28 cellular contexts compared by ENCODE assay signal in the genomic region with DNA sequence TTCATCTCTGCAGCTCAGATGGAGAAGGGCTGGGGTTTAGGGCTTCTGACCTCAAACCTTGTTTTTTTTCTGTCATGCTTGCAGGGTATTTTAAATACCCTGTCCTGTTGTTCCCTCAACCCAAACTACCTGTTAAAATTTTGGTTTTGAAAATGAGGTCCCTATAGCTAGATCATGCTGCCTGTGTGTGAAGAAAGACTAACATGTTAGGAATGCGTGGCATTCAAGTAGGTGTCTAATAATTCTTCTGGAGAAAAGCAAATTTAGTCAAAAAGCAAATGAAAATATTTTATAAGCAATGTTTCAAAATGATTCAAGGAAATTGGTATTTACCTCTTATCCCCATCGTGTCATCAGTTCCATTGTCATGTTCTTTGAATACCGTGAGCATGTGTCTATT.
DNase-seq lines count a peak whose midpoint lies in the region; ATAC-seq and TF ChIP-seq lines count a peak whose summit lies in the region.
"Had no signal": no experiment of that assay in that cellular context is flagged by ENCODE, and none has a peak within 500 bp of the region (broad histone marks: within the 10 kb centered on the region; RNA-seq: fewer than 3 reads in every experiment).

No MANE protein-coding gene starts in this region.

- H3K9me3 ChIP-seq in osteoblast (ENCODE audit: low read depth, low read length): no peaks in the 10 kb centered on the region
- H3K9me3 ChIP-seq in CD4-positive, alpha-beta T cell (ENCODE audit: control insufficient read depth, low read length): no peaks in the 10 kb centered on the region
- H3K9me3 ChIP-seq: breast epithelium, heart left ventricle, lower lobe of right lung, ovary had no signal

- DNase-seq in AG20443 (ENCODE audit: low spot score): peak; percentile 29
- peak; percentile 15 for DNase-seq in HS-27A (ENCODE audit: low read depth)
- DNase-seq in astrocyte of the hippocampus (ENCODE audit: low read depth, low spot score): peak; percentile 30
- DNase-seq in osteoblast (ENCODE audit: insufficient read length, low spot score, missing footprints): peak; percentile 72
- no peak for DNase-seq in NOMO-1 (lab: John Stamatoyannopoulos, UW; ENCODE audit: unreplicated experiment in 2 of 2)
- no peak for DNase-seq in CD4-positive, alpha-beta T cell
- DNase-seq: activated CD4-positive, alpha-beta memory T cell treated with anti-CD3 and anti-CD28 coated beads for 36 hours; activated CD8-positive, alpha-beta memory T cell treated with anti-CD3 and anti-CD28 coated beads, Interleukin-2, amount 50 U/mL, for 4 hours; activated naive CD4-positive, alpha-beta T cell treated with anti-CD3 and anti-CD28 coated beads, Interleukin-2, amount 50 U/mL, for 16 hours; amniotic stem cell; CD4-positive, CD25-positive, alpha-beta regulatory T cell; effector memory CD8-positive, alpha-beta T cell; erythroblast; HCEC 1CT; heart left ventricle; lower lobe of right lung; NCI-H1436; NCI-H446 treated with DMSO at 0.1 percent for 48 hours; nephron progenitor cell; ovary; PC-9; SHP77; stimulated activated CD4-positive, alpha-beta T cell treated with anti-CD3 and anti-CD28 coated beads, Interleukin-2, amount 100 ng/mL, for 48 hours; T-cell had no signal

- H3K4me3 ChIP-seq in osteoblast (ENCODE audit: insufficient read depth, low read length): no peak overlapping the region
- H3K4me3 ChIP-seq: breast epithelium, coronary artery, heart left ventricle, lower lobe of right lung, ovary, PC-9 had no signal

- H3K4me1 ChIP-seq in osteoblast (ENCODE audit: insufficient read depth, low read length): peaks cover 7% of the 10 kb centered on the region
- H3K4me1 ChIP-seq: breast epithelium, lower lobe of right lung had no signal

- H3K4me2 ChIP-seq in osteoblast (ENCODE audit: insufficient read depth, low read length): no peak overlapping the region
- H3K4me2 ChIP-seq: KMS-11, PC-9 had no signal

- H3K27me3 ChIP-seq in osteoblast (ENCODE audit: insufficient read depth, low read length): no peaks in the 10 kb centered on the region
- no peaks in the 10 kb centered on the region for H3K27me3 ChIP-seq in CD4-positive, alpha-beta T cell (ENCODE audit: control insufficient read depth, insufficient read depth, low read length)
- H3K27me3 ChIP-seq: breast epithelium, heart left ventricle, ovary had no signal

- peaks cover 4% of the 10 kb centered on the region for H3K36me3 Mint-ChIP-seq in CD4-positive, alpha-beta T cell (ENCODE audit: low read depth)
- H3K36me3 Mint-ChIP-seq: activated CD4-positive, alpha-beta memory T cell treated with anti-CD3 and anti-CD28 coated beads for 36 hours had no signal

- H3K36me3 ChIP-seq in osteoblast (ENCODE audit: insufficient read depth, low read length): no peaks in the 10 kb centered on the region
- H3K36me3 ChIP-seq: breast epithelium, heart left ventricle, lower lobe of right lung, ovary had no signal

- intact Hi-C loops in CD4-positive, alpha-beta T cell (cut with DNase I, micrococcal nuclease): no loop called here

- peaks cover 8% of the 10 kb centered on the region for H3K79me2 ChIP-seq in osteoblast (ENCODE audit: insufficient read depth, low read length)

- H3K4me1 Mint-ChIP-seq in CD4-positive, alpha-beta T cell (ENCODE audit: low read depth): peaks cover 5% of the 10 kb centered on the region
- H3K4me1 Mint-ChIP-seq: nephron progenitor cell had no signal

- no peaks in the 10 kb centered on the region for H3K27me3 Mint-ChIP-seq in CD4-positive, alpha-beta T cell
- H3K27me3 Mint-ChIP-seq: activated CD4-positive, alpha-beta memory T cell treated with anti-CD3 and anti-CD28 coated beads for 36 hours; CD4-positive, CD25-positive, alpha-beta regulatory T cell; effector memory CD8-positive, alpha-beta T cell; T-cell had no signal

- no peaks in the 10 kb centered on the region for H3K9me3 Mint-ChIP-seq in CD4-positive, alpha-beta T cell
- H3K9me3 Mint-ChIP-seq: activated CD4-positive, alpha-beta memory T cell treated with anti-CD3 and anti-CD28 coated beads for 36 hours; CD4-positive, CD25-positive, alpha-beta regulatory T cell; effector memory CD8-positive, alpha-beta T cell; nephron progenitor cell; T-cell had no signal

- POLR2A ChIA-PET in CD4-positive, alpha-beta T cell (lab: Charles Lee): no interaction called here

- no peak overlapping the region for H3K4me3 Mint-ChIP-seq in CD4-positive, alpha-beta T cell
- H3K4me3 Mint-ChIP-seq: activated CD4-positive, alpha-beta memory T cell treated with anti-CD3 and anti-CD28 coated beads for 36 hours; CD4-positive, CD25-positive, alpha-beta regulatory T cell; effector memory CD8-positive, alpha-beta T cell; nephron progenitor cell; T-cell had no signal

- TF ChIP-seq CTCF in osteoblast (IDR thresholded peaks at IDR 0.05; ENCODE audit: extremely low read depth, low read depth, low read length): no peak
- no peak for TF ChIP-seq CTCF in CD4-positive, alpha-beta T cell (IDR thresholded peaks at IDR 0.05)

- no peak for ATAC-seq in CD4-positive, alpha-beta T cell (ENCODE audit: poor library complexity)
- ATAC-seq in GM21786 (IDR thresholded peaks at IDR 0.05; ENCODE audit: unreplicated experiment): no peak
- ATAC-seq: effector memory CD8-positive, alpha-beta T cell; heart left ventricle; lower lobe of right lung; T-cell had no signal

- CTCF ChIA-PET in CD4-positive, alpha-beta T cell (lab: Charles Lee): no interaction called here

- H4K20me1 ChIP-seq in osteoblast (ENCODE audit: insufficient read depth, low read length): peaks cover 7% of the 10 kb centered on the region

- no peak overlapping the region for H3K27ac ChIP-seq in osteoblast (ENCODE audit: low read depth, low read length)
- no peak overlapping the region for H3K27ac ChIP-seq in CD4-positive, alpha-beta T cell (ENCODE audit: low read depth, low read length)
- H3K27ac ChIP-seq: breast epithelium, coronary artery, heart left ventricle, KMS-11, lower lobe of right lung, ovary, PC-9 had no signal

- no peak overlapping the region for H3K27ac Mint-ChIP-seq in CD4-positive, alpha-beta T cell
- H3K27ac Mint-ChIP-seq: activated CD4-positive, alpha-beta memory T cell treated with anti-CD3 and anti-CD28 coated beads for 36 hours; CD4-positive, CD25-positive, alpha-beta regulatory T cell; effector memory CD8-positive, alpha-beta T cell; nephron progenitor cell; T-cell had no signal

- no peak overlapping the region for H2AFZ ChIP-seq in osteoblast (ENCODE audit: low read length)
- H2AFZ ChIP-seq: PC-9 had no signal

Comparison
In these comparisons a context has a peak if more than half of its experiments do, and no peak if none do; other contexts are left out.
1. DNase-seq: peak in AG20443 (single experiment), HS-27A (single experiment), astrocyte of the hippocampus (single experiment) and osteoblast (single experiment); none in NOMO-1 (0 of 2) and CD4-positive, alpha-beta T cell (0 of 10).